In the genomic region with DNA sequence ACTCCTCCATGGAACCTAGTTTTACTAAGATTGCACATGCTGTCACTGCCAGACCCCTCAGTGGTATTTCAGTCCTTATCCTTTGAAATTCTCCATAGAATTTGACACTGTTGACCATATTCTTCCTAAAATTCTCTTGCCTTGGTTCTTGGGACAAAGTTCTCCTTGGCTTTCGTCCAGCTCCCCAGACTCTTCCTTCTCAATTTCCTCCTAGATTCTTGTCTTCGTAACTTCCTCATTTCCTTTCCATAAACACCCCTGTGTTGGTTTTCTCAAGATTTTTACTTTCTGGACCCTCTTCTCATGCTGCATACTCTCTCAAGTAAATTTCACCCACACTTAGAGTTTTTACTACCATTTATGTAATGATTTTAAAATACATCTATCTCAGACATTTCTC, we compare ENCODE assay signal across 26 cellular contexts.
A peak's percentile ranks its signal among the peaks of the same experiment; 100 is the strongest.
DNase-seq lines count a peak whose midpoint lies in the region; ATAC-seq and TF ChIP-seq lines count a peak whose summit lies in the region.
"Had no signal": no experiment of that assay in that cellular context is flagged by ENCODE, and none has a peak within 500 bp of the region (broad histone marks: within the 10 kb centered on the region; RNA-seq: fewer than 3 reads in every experiment).

No MANE protein-coding gene starts in this region.

- peaks cover 46% of the 10 kb centered on the region for H3K36me3 Mint-ChIP-seq in natural killer cell treated with Interleukin-12 subunit alpha and Interleukin-12 subunit beta and Interleukin-15 and Interleukin-18, amount 100 ng/mL, for 72 hours
- H3K36me3 Mint-ChIP-seq in natural killer cell, result peaks cover 6% of the 10 kb centered on the region
- peaks cover 100% of the 10 kb centered on the region for H3K36me3 Mint-ChIP-seq in activated T-helper 17 cell treated with anti-CD3 and anti-CD28 coated beads, Interleukin-2, amount 50 U/mL, for 72 hours (ENCODE audit: low read depth)
- peaks cover 62% of the 10 kb centered on the region for H3K36me3 Mint-ChIP-seq in stimulated activated memory B cell treated with anti-CD40 and anti-IgM and Interleukin-4, amounts not matched to agents 10 μg/mL and 1 μg/mL and 100 μg/mL, for 72 hours

- intact Hi-C loops in natural killer cell (cut with micrococcal nuclease), result no loop called here

- CTCF ChIA-PET in HEK293T (lab: Yijun Ruan, JAX), result no interaction called here

- peak overlapping the region; percentile 49 for H3K4me3 Mint-ChIP-seq in natural killer cell treated with Interleukin-12 subunit alpha and Interleukin-12 subunit beta and Interleukin-15 and Interleukin-18, amount 100 ng/mL, for 72 hours
- H3K4me3 Mint-ChIP-seq in natural killer cell, result no peak overlapping the region
- H3K4me3 Mint-ChIP-seq in activated T-helper 17 cell treated with anti-CD3 and anti-CD28 coated beads, Interleukin-2, amount 50 U/mL, for 72 hours, result no peak overlapping the region
- no peak overlapping the region for H3K4me3 Mint-ChIP-seq in stimulated activated memory B cell treated with anti-CD40 and anti-IgM and Interleukin-4, amounts not matched to agents 10 μg/mL and 1 μg/mL and 100 μg/mL, for 72 hours
- H3K4me3 Mint-ChIP-seq: activated CD8-positive, alpha-beta T cell treated with anti-CD3 and anti-CD28 coated beads, Interleukin-2, amount 10 ng/mL, durations not matched to agents 7 days and 5 days had no signal

- POLR2A ChIA-PET in HEK293T (lab: Yijun Ruan, JAX), result no interaction called here

- TF ChIP-seq CTCF in natural killer cell (IDR thresholded peaks at IDR 0.05), result no peak

- H3K4me1 Mint-ChIP-seq in natural killer cell treated with Interleukin-12 subunit alpha and Interleukin-12 subunit beta and Interleukin-15 and Interleukin-18, amount 100 ng/mL, for 72 hours (ENCODE audit: low read depth in 2 of 2), result peaks cover 37 to 51% of the 10 kb centered on the region in 2 donors
- peaks cover 5 to 16% of the 10 kb centered on the region in 2 donors for H3K4me1 Mint-ChIP-seq in natural killer cell
- H3K4me1 Mint-ChIP-seq in activated T-helper 17 cell treated with anti-CD3 and anti-CD28 coated beads, Interleukin-2, amount 50 U/mL, for 72 hours, result peaks cover 22% of the 10 kb centered on the region
- H3K4me1 Mint-ChIP-seq in stimulated activated memory B cell treated with anti-CD40 and anti-IgM and Interleukin-4, amounts not matched to agents 10 μg/mL and 1 μg/mL and 100 μg/mL, for 72 hours, result peaks cover 6% of the 10 kb centered on the region

- no peak for ATAC-seq in natural killer cell treated with Interleukin-12 subunit alpha and Interleukin-12 subunit beta and Interleukin-15 and Interleukin-18, amount 100 ng/mL, for 72 hours
- ATAC-seq in natural killer cell, result no peak
- no peak for ATAC-seq in activated T-helper 17 cell treated with anti-CD3 and anti-CD28 coated beads, Interleukin-2, amount 50 U/mL, for 72 hours (replicated peaks)
- no peak for ATAC-seq in stimulated activated memory B cell treated with anti-CD40 and anti-IgM and Interleukin-4, amounts not matched to agents 10 μg/mL and 1 μg/mL and 100 μg/mL, for 72 hours
- ATAC-seq: activated CD8-positive, alpha-beta T cell treated with anti-CD3 and anti-CD28 coated beads, Interleukin-2, amount 10 ng/mL, durations not matched to agents 7 days and 5 days; HCT116; left lung; PC-3; right cardiac atrium had no signal

- peak overlapping the region; percentile 61 to 97 for H3K27ac Mint-ChIP-seq in natural killer cell treated with Interleukin-12 subunit alpha and Interleukin-12 subunit beta and Interleukin-15 and Interleukin-18, amount 100 ng/mL, for 72 hours
- peak overlapping the region in 1 of 2 donors; percentile 7 for H3K27ac Mint-ChIP-seq in natural killer cell
- H3K27ac Mint-ChIP-seq in activated T-helper 17 cell treated with anti-CD3 and anti-CD28 coated beads, Interleukin-2, amount 50 U/mL, for 72 hours, result peak overlapping the region; percentile 62
- H3K27ac Mint-ChIP-seq in stimulated activated memory B cell treated with anti-CD40 and anti-IgM and Interleukin-4, amounts not matched to agents 10 μg/mL and 1 μg/mL and 100 μg/mL, for 72 hours, result no peak overlapping the region
- H3K27ac Mint-ChIP-seq: activated CD8-positive, alpha-beta T cell treated with anti-CD3 and anti-CD28 coated beads, Interleukin-2, amount 10 ng/mL, durations not matched to agents 7 days and 5 days had no signal

- no peaks in the 10 kb centered on the region for H3K9me3 Mint-ChIP-seq in natural killer cell treated with Interleukin-12 subunit alpha and Interleukin-12 subunit beta and Interleukin-15 and Interleukin-18, amount 100 ng/mL, for 72 hours
- H3K9me3 Mint-ChIP-seq in natural killer cell, result peaks cover 0 to 3% of the 10 kb centered on the region in 2 donors
- H3K9me3 Mint-ChIP-seq in activated T-helper 17 cell treated with anti-CD3 and anti-CD28 coated beads, Interleukin-2, amount 50 U/mL, for 72 hours, result no peaks in the 10 kb centered on the region
- peaks cover 3% of the 10 kb centered on the region for H3K9me3 Mint-ChIP-seq in stimulated activated memory B cell treated with anti-CD40 and anti-IgM and Interleukin-4, amounts not matched to agents 10 μg/mL and 1 μg/mL and 100 μg/mL, for 72 hours

- no peaks in the 10 kb centered on the region for H3K27me3 Mint-ChIP-seq in natural killer cell treated with Interleukin-12 subunit alpha and Interleukin-12 subunit beta and Interleukin-15 and Interleukin-18, amount 100 ng/mL, for 72 hours
- no peaks in the 10 kb centered on the region for H3K27me3 Mint-ChIP-seq in natural killer cell (ENCODE audit: low read depth in 2 of 2)
- H3K27me3 Mint-ChIP-seq in activated T-helper 17 cell treated with anti-CD3 and anti-CD28 coated beads, Interleukin-2, amount 50 U/mL, for 72 hours, result no peaks in the 10 kb centered on the region
- H3K27me3 Mint-ChIP-seq in stimulated activated memory B cell treated with anti-CD40 and anti-IgM and Interleukin-4, amounts not matched to agents 10 μg/mL and 1 μg/mL and 100 μg/mL, for 72 hours, result no peaks in the 10 kb centered on the region

- DNase-seq in natural killer cell treated with Interleukin-12 subunit alpha and Interleukin-12 subunit beta and Interleukin-15 and Interleukin-18, amount 100 ng/mL, for 72 hours (ENCODE audit: low spot score), result no peak
- DNase-seq in natural killer cell (no peak), MV-4-11 (lab: John Stamatoyannopoulos, UW) (peak; percentile 4), HPDE6-E6E7 (ENCODE audit: extremely low spot score) (no peak), HEK293T (ENCODE audit: extremely low spot score) (no peak)
- DNase-seq: activated CD8-positive, alpha-beta T cell treated with anti-CD3 and anti-CD28 coated beads, Interleukin-2, amount 10 ng/mL, durations not matched to agents 7 days and 5 days; activated gamma-delta T cell; C1 segment of cervical spinal cord; Calu3; caudate nucleus; DMS79; GDM1; glutamatergic neuron; islet precursor cell; left lung; mesendoderm; NCI-H1105 treated with DMSO at 0.1 percent for 48 hours; NCI-H1930; NCI-H2171 treated with DMSO at 0.1 percent for 48 hours; NCI-H526; PC-3; right cardiac atrium; stimulated activated CD4-positive, alpha-beta T cell treated with anti-CD3 and anti-CD28 coated beads, Interleukin-2, amount 100 ng/mL, for 24 hours had no signal

TF ChIP-seq in HEK293T, 16 proteins besides CTCF, POLR2A, EP300 and RAD21:
- TF ChIP-seq TARDBP (IDR thresholded peaks at IDR 0.05) (no peak), FOXK2 (IDR thresholded peaks at IDR 0.05) (no peak), SP1 (IDR thresholded peaks at IDR 0.05) (no peak), NFRKB (IDR thresholded peaks at IDR 0.05) (no peak), ELF4 (IDR thresholded peaks at IDR 0.05) (no peak), ZNF384 (IDR thresholded peaks at IDR 0.05) (no peak), HDGF (IDR thresholded peaks at IDR 0.05; ENCODE audit: borderline replicate concordance) (no peak), L3MBTL2 (conservative IDR thresholded peaks at IDR 0.05) (no peak), CTBP1 (IDR thresholded peaks at IDR 0.05; ENCODE audit: borderline replicate concordance) (no peak), SUZ12 (IDR thresholded peaks at IDR 0.05) (no peak), BHLHE40 (IDR thresholded peaks at IDR 0.05; ENCODE audit: borderline replicate concordance) (no peak), FOXA1 (IDR thresholded peaks at IDR 0.05) (no peak)
